ENCODE assay signal across 23 cellular contexts in genomic region chr5:121031487-121031886, GRCh38.
A peak's percentile ranks its signal among the peaks of the same experiment; 100 is the strongest.
DNase-seq lines count a peak whose midpoint lies in the region; TF ChIP-seq lines count a peak whose summit lies in the region.
"Had no signal": no experiment of that assay in that cellular context is flagged by ENCODE, and none has a peak within 500 bp of the region (broad histone marks: within the 10 kb centered on the region; RNA-seq: fewer than 3 reads in every experiment).

No MANE protein-coding gene starts in this region.

- H3K27ac Mint-ChIP-seq in H9 (no peak overlapping the region), nephron progenitor cell (peak overlapping the region; percentile 90)
- H3K27ac Mint-ChIP-seq: activated naive CD8-positive, alpha-beta T cell; GM23338; type B pancreatic cell had no signal

- WGBS in H9 (ENCODE audit: extremely low coverage, insufficient read length, low lambda C conversion rate), result no CpG with 5 or more reads among the region's 3 CpGs

- no peak overlapping the region for H3K4me3 Mint-ChIP-seq in H9
- H3K4me3 Mint-ChIP-seq in nephron progenitor cell, result no peak overlapping the region
- H3K4me3 Mint-ChIP-seq: activated naive CD8-positive, alpha-beta T cell; GM23338; type B pancreatic cell had no signal

- H3T11ph ChIP-seq in H9 (ENCODE audit: low read length), result no peak overlapping the region

- H3K9me3 Mint-ChIP-seq in H9, result no peaks in the 10 kb centered on the region
- no peaks in the 10 kb centered on the region for H3K9me3 Mint-ChIP-seq in nephron progenitor cell
- H3K9me3 Mint-ChIP-seq: GM23338, type B pancreatic cell had no signal

- no peak overlapping the region for H2AK5ac ChIP-seq in H9 (ENCODE audit: insufficient read length, low read length)

- no peaks in the 10 kb centered on the region for H3K23me2 ChIP-seq in H9 (ENCODE audit: insufficient read length, low read depth, low read length, poor library complexity, severe bottlenecking)

- H3K4me3 ChIP-seq in AG10803 (ENCODE audit: low read length) (no peak overlapping the region), fibroblast of mammary gland (ENCODE audit: control insufficient read depth, low read depth, low read length) (no peak overlapping the region)
- H3K4me3 ChIP-seq: GM23338 had no signal

- no peak overlapping the region for H4K8ac ChIP-seq in H9 (replicated peaks; ENCODE audit: insufficient read length, low read depth, low read length)

- H3K36me3 Mint-ChIP-seq in H9 (ENCODE audit: insufficient read depth in 1 of 3, low read depth in 3 of 3) (no peaks in the 10 kb centered on the region), nephron progenitor cell (ENCODE audit: low read depth) (no peaks in the 10 kb centered on the region)
- H3K36me3 Mint-ChIP-seq: activated naive CD8-positive, alpha-beta T cell; type B pancreatic cell had no signal

- H2BK15ac ChIP-seq in H9 (ENCODE audit: low read depth, low read length), result peak overlapping the region; percentile 68; the same call in 1 of the 2 replicates

- no peak overlapping the region; the same call in 1 of the 2 replicates for H3K14ac ChIP-seq in H9 (ENCODE audit: insufficient read depth, low read length)

- H3K27me3 Mint-ChIP-seq in H9 (ENCODE audit: low read depth) (no peaks in the 10 kb centered on the region), nephron progenitor cell (ENCODE audit: low read depth, poor library complexity) (no peaks in the 10 kb centered on the region)
- H3K27me3 Mint-ChIP-seq: activated naive CD8-positive, alpha-beta T cell; type B pancreatic cell had no signal

- H3K79me2 ChIP-seq in H9 (ENCODE audit: insufficient read depth, low read length), result no peaks in the 10 kb centered on the region

- H3K18ac ChIP-seq in H9 (ENCODE audit: insufficient read length, low read depth, low read length), result no peak overlapping the region

- H3K23ac ChIP-seq in H9 (ENCODE audit: insufficient read length, low read depth, low read length), result no peak overlapping the region

- H3K4me1 Mint-ChIP-seq in H9 (peaks cover 6 to 10% of the 10 kb centered on the region in 2 experiments), nephron progenitor cell (peaks cover 5% of the 10 kb centered on the region)

- H3K27me3 ChIP-seq in H9 (ENCODE audit: insufficient read depth, low read length), result no peaks in the 10 kb centered on the region
- H3K27me3 ChIP-seq: foreskin keratinocyte had no signal

- H2BK120ac ChIP-seq in H9 (ENCODE audit: low read depth, low read length, poor library complexity, severe bottlenecking), result no peak overlapping the region

- no peak overlapping the region for H4K91ac ChIP-seq in H9 (ENCODE audit: insufficient read length, low read depth, low read length)

- H4K20me1 ChIP-seq in H9 (ENCODE audit: control insufficient read depth, insufficient read depth, insufficient read length), result no peaks in the 10 kb centered on the region

- H3K9ac ChIP-seq in H9 (ENCODE audit: extremely low read depth, insufficient read length, low read length), result no peak overlapping the region

- no peak overlapping the region for H2BK5ac ChIP-seq in H9 (ENCODE audit: insufficient read length, low read length)

- no peaks in the 10 kb centered on the region for H3K4me1 ChIP-seq in H9 (ENCODE audit: insufficient read depth, low read length)
- H3K4me1 ChIP-seq: foreskin keratinocyte had no signal

- H3K27ac ChIP-seq in H9 (ENCODE audit: insufficient read length, low read depth, low read length), result no peak overlapping the region
- H3K27ac ChIP-seq: foreskin keratinocyte had no signal

- H2BK20ac ChIP-seq in H9 (ENCODE audit: low read depth, low read length, poor library complexity, severe bottlenecking), result no peak overlapping the region

- no peaks in the 10 kb centered on the region for H3K79me1 ChIP-seq in H9 (ENCODE audit: insufficient read depth, low read depth, low read length, poor library complexity, severe bottlenecking)

- DNase-seq in AG10803 (ENCODE audit: low read depth) (peak; percentile 55), H9 (no peak), fibroblast of mammary gland (ENCODE audit: low read depth) (peak; percentile 56), nephron progenitor cell (no peak), activated T-cell treated with anti-CD3 and anti-CD28 coated beads for 4 hours (no peak), NCI-H748 treated with DMSO at 0.1 percent for 48 hours (lab: John Stamatoyannopoulos, UW) (no peak)
- DNase-seq in stimulated activated CD4-positive, alpha-beta T cell treated with anti-CD3 and anti-CD28 coated beads, Interleukin-2, amount 100 ng/mL, for 24 hours, result no peak
- DNase-seq: activated CD4-positive, alpha-beta T cell treated with anti-CD3 and anti-CD28 coated beads for 4 hours; activated effector memory CD4-positive, alpha-beta T cell treated with Interleukin-2 at 50 U/mL for 16 hours; cerebellar nuclear complex; foreskin keratinocyte; hippocampal formation; KG1; mesendoderm; MM.1S; NCI-H1417 treated with DMSO at 0.1 percent for 48 hours; NCI-H2081 treated with DMSO at 0.1 percent for 48 hours; NCI-H345; NCI-H82; stimulated activated CD4-positive, alpha-beta T cell treated with anti-CD3 and anti-CD28 coated beads, Interleukin-4, amount 100 ng/mL, for 1 hour had no signal

- no peak overlapping the region for H3K4ac ChIP-seq in H9 (ENCODE audit: low read depth, low read length)

- H3K56ac ChIP-seq in H9 (ENCODE audit: insufficient read length, low read depth, low read length), result no peak overlapping the region

- H2BK12ac ChIP-seq in H9 (ENCODE audit: insufficient read length, low read depth, low read length), result no peak overlapping the region

- no peaks in the 10 kb centered on the region for H3K9me3 ChIP-seq in H9 (ENCODE audit: control insufficient read depth, low read depth, low read length)

- TF ChIP-seq CTCF in AG10803 (conservative IDR thresholded peaks at IDR 0.05; ENCODE audit: low read length) (no peak), H9 (conservative IDR thresholded peaks at IDR 0.05) (no peak), fibroblast of mammary gland (conservative IDR thresholded peaks at IDR 0.05; ENCODE audit: control insufficient read depth, insufficient read depth, low read depth, low read length) (no peak), nephron progenitor cell (IDR thresholded peaks at IDR 0.05) (no peak)

- H3K4me2 ChIP-seq in H9 (ENCODE audit: insufficient read depth, insufficient read length, low read length), result no peak overlapping the region
- H3K4me2 ChIP-seq: GM23338 had no signal

- no peak overlapping the region for H2AFZ ChIP-seq in H9 (ENCODE audit: low read length)
- H2AFZ ChIP-seq: GM23338 had no signal

- no peak overlapping the region for H4K5ac ChIP-seq in H9 (ENCODE audit: insufficient read length, low read depth, low read length)

Comparison
In these comparisons a context has a peak if more than half of its experiments do, and no peak if none do; other contexts are left out.
1. DNase-seq: peak in AG10803 (single experiment) and fibroblast of mammary gland (single experiment); none in H9 (single experiment), nephron progenitor cell (single experiment), stimulated activated CD4-positive, alpha-beta T cell treated with anti-CD3 and anti-CD28 coated beads, Interleukin-2, amount 100 ng/mL, for 24 hours (0 of 2), activated T-cell treated with anti-CD3 and anti-CD28 coated beads for 4 hours (single experiment) and NCI-H748 treated with DMSO at 0.1 percent for 48 hours (single experiment).